In genomic region chr9:13744233-13744954, GRCh38 we compare ENCODE assay signal across 23 cellular contexts.
"Had no signal": no experiment of that assay in that cellular context is flagged by ENCODE, and none has a peak within 500 bp of the region (broad histone marks: within the 10 kb centered on the region; RNA-seq: fewer than 3 reads in every experiment).

No MANE protein-coding gene starts in this region.

- H3K4me1 ChIP-seq: parathyroid adenoma had no signal

- H3K4me3 ChIP-seq: coronary artery, mucosa of descending colon, smooth muscle cell had no signal

- DNase-seq: activated CD4-positive, alpha-beta T cell treated with anti-CD3 and anti-CD28 coated beads for 48 hours; activated CD4-positive, CD25-positive, alpha-beta regulatory T cell; activated CD8-positive, alpha-beta T cell treated with anti-CD3 and anti-CD28 coated beads for 36 hours; activated naive CD4-positive, alpha-beta T cell treated with Interleukin-2 at 50 U/mL for 16 hours; activated naive CD8-positive, alpha-beta T cell treated with anti-CD3 and anti-CD28 coated beads, Interleukin-2, amount 10 ng/mL, durations not matched to agents 7 days and 5 days; activated T-cell treated with anti-CD3 and anti-CD28 coated beads, Interleukin-2, amount 50 U/mL, for 1 hour; erythroblast; foreskin melanocyte; left ventricle myocardium superior; mucosa of descending colon; naive B cell; stimulated activated CD4-positive, alpha-beta T cell treated with anti-CD3 and anti-CD28 coated beads, Interleukin-4, amount 100 ng/mL, for 1 hour; stimulated activated naive CD8-positive, alpha-beta T cell treated with anti-CD3 and anti-CD28 coated beads, Interleukin-15, amount 100 ng/mL, for 72 hours had no signal

- H3K4me1 Mint-ChIP-seq: activated naive CD8-positive, alpha-beta T cell treated with anti-CD3 and anti-CD28 coated beads, Interleukin-2, amount 10 ng/mL, durations not matched to agents 7 days and 5 days; central memory CD8-positive, alpha-beta T cell; naive B cell; stimulated activated naive CD8-positive, alpha-beta T cell treated with anti-CD3 and anti-CD28 coated beads, Interleukin-15, amount 100 ng/mL, for 72 hours had no signal

- H3K27ac ChIP-seq: coronary artery, neutrophil, parathyroid adenoma had no signal

- H3K27me3 Mint-ChIP-seq: activated CD8-positive, alpha-beta T cell treated with anti-CD3 and anti-CD28 coated beads for 36 hours; activated naive CD8-positive, alpha-beta T cell treated with anti-CD3 and anti-CD28 coated beads, Interleukin-2, amount 10 ng/mL, durations not matched to agents 7 days and 5 days; central memory CD8-positive, alpha-beta T cell; naive B cell; stimulated activated naive CD8-positive, alpha-beta T cell treated with anti-CD3 and anti-CD28 coated beads, Interleukin-15, amount 100 ng/mL, for 72 hours; type B pancreatic cell had no signal

- H3K4me3 Mint-ChIP-seq: activated CD8-positive, alpha-beta T cell treated with anti-CD3 and anti-CD28 coated beads for 36 hours; activated naive CD8-positive, alpha-beta T cell treated with anti-CD3 and anti-CD28 coated beads, Interleukin-2, amount 10 ng/mL, durations not matched to agents 7 days and 5 days; central memory CD8-positive, alpha-beta T cell; naive B cell; stimulated activated naive CD8-positive, alpha-beta T cell treated with anti-CD3 and anti-CD28 coated beads, Interleukin-15, amount 100 ng/mL, for 72 hours; T-helper 2 cell treated with Interferon-gamma antibody and Interleukin-4, amounts not matched to agents 5 μg/mL and 100 μg/mL, for 36 hours; type B pancreatic cell had no signal

- ATAC-seq: activated CD8-positive, alpha-beta T cell treated with anti-CD3 and anti-CD28 coated beads for 36 hours; left ventricle myocardium superior; mucosa of descending colon; sciatic nerve; stimulated activated naive CD8-positive, alpha-beta T cell treated with anti-CD3 and anti-CD28 coated beads, Interleukin-15, amount 100 ng/mL, for 72 hours had no signal

- H3K9me3 Mint-ChIP-seq: type B pancreatic cell had no signal

- FAIRE-seq: endometrium had no signal

- H3K36me3 Mint-ChIP-seq: activated naive CD8-positive, alpha-beta T cell treated with anti-CD3 and anti-CD28 coated beads, Interleukin-2, amount 10 ng/mL, durations not matched to agents 7 days and 5 days; naive B cell; type B pancreatic cell had no signal

- H3K27ac Mint-ChIP-seq: activated CD8-positive, alpha-beta T cell treated with anti-CD3 and anti-CD28 coated beads for 36 hours; activated naive CD8-positive, alpha-beta T cell treated with anti-CD3 and anti-CD28 coated beads, Interleukin-2, amount 10 ng/mL, durations not matched to agents 7 days and 5 days; activated T-helper 2 cell treated with anti-CD3 and anti-CD28 coated beads, Interferon-gamma antibody, Interleukin-2, Interleukin-4, amounts not matched to agents 10 μg/mL and 5 μg/mL and 100 μg/mL, durations not matched to agents 14 hours and 24 hours and 36 hours; stimulated activated naive CD8-positive, alpha-beta T cell treated with anti-CD3 and anti-CD28 coated beads, Interleukin-15, amount 100 ng/mL, for 72 hours; T-helper 2 cell treated with Interferon-gamma antibody and Interleukin-4, amounts not matched to agents 5 μg/mL and 100 μg/mL, for 36 hours; type B pancreatic cell had no signal

- H3K9me3 ChIP-seq: mucosa of descending colon, neutrophil had no signal

- H3K27me3 ChIP-seq: neutrophil had no signal

- H3K36me3 ChIP-seq: neutrophil had no signal

- H3K9ac ChIP-seq: parathyroid adenoma had no signal
